Comparison of ENCODE assay signal across 12 cellular contexts in the genomic region with DNA sequence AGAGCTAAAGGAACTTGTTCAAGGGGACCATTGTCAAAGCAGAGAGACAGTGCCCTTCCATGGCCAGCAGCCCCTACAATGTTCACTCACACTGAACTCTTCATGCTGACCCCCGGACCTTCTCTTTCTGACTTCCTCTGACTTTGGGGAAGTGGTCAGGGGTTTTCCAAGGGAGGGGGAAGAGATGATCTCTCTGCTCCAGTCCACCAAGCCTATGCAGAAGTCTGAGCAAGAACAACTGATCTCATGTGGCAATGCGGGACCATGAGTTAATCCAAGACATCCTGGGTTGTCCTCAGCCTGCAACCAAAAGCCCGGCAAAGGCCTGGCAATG. TPM values are rescaled to one million over a fixed set of nuclear protein-coding genes. Genes with fewer than 3 reads are reported as not detected.
DNase-seq lines count a peak whose midpoint lies in the region; ATAC-seq, FAIRE-seq and TF ChIP-seq lines count a peak whose summit lies in the region.
"Had no signal": no experiment of that assay in that cellular context is flagged by ENCODE, and none has a peak within 500 bp of the region (broad histone marks: within the 10 kb centered on the region; RNA-seq: fewer than 3 reads in every experiment).

No MANE protein-coding gene starts in this region.

- SMC1A ChIA-PET in GM12878 (lab: Charles Lee; ENCODE audit: uncharacterized antibody, unreplicated experiment) = interaction anchor here (0.5 to 6.2 kb wide), 31 partner anchors 9 to 368 kb away, joined by 3 to 164 read pairs (median 4); partner anchors contain the start of genes GON4L, KHDC4, RXFP4 and SSR2

- no peaks in the 10 kb centered on the region for H4K20me1 ChIP-seq in GM12878 (ENCODE audit: control insufficient read depth, insufficient read depth)

- intact Hi-C loops in GM12878 (cut with micrococcal nuclease; ENCODE audit: unreplicated experiment) (loop anchor here (1.0 to 5.0 kb wide), 4 partner anchors 52 to 137 kb away; partner anchors contain the start of genes GON4L and SYT11), Caco-2 (cut with micrococcal nuclease; ENCODE audit: unreplicated experiment) (loop anchor here (1.0 kb wide), 3 partner anchors 24 to 56 kb away; partner anchors contain the start of gene KHDC4), A673 (cut with micrococcal nuclease; ENCODE audit: unreplicated experiment) (loop anchor here (1.0 kb wide), 1 partner anchor 52 kb away; no protein-coding TSS in a partner anchor)

- BruUV-seq in GM12878 (replicated peaks; lab: Mats Ljungman, UMichigan) = no TSS peak
- no TSS peak for BruUV-seq in Caco-2 (replicated peaks; lab: Mats Ljungman, UMichigan)
- BruUV-seq in A673 (replicated peaks; lab: Mats Ljungman, UMichigan) = no TSS peak

- no peaks in the 10 kb centered on the region for H3K9me3 Mint-ChIP-seq in natural killer cell treated with Interleukin-12 subunit alpha and Interleukin-12 subunit beta and Interleukin-15 and Interleukin-18, amount 100 ng/mL, for 72 hours
- no peaks in the 10 kb centered on the region for H3K9me3 Mint-ChIP-seq in Caco-2 (ENCODE audit: unreplicated experiment)
- H3K9me3 Mint-ChIP-seq in T-helper 2 cell treated with Interferon-gamma antibody and Interleukin-4, amounts not matched to agents 5 μg/mL and 100 μg/mL, for 36 hours = no peaks in the 10 kb centered on the region
- H3K9me3 Mint-ChIP-seq: activated CD4-positive, alpha-beta T cell treated with anti-CD3 and anti-CD28 coated beads, Interleukin-2, amount 10 ng/mL, durations not matched to agents 24 days and 14 days had no signal

- 2% methylated on average over 3 of the region's 3 CpGs for WGBS in GM12878 (ENCODE audit: insufficient coverage, insufficient replicate concordance, low lambda C conversion rate, missing lambda C conversion rate)

- CTCF ChIA-PET in GM12878 (lab: Yijun Ruan, JAX) (interaction anchor here (0.6 to 7.3 kb wide), 55 partner anchors 11 to 698 kb away, joined by 3 to 176 read pairs (median 4); partner anchors contain the start of genes ARHGEF2, KHDC4, LAMTOR2 and RXFP4), Caco-2 (lab: Charles Lee) (interaction anchor here (0.6 to 3.1 kb wide), 13 partner anchors 11 to 80 kb away, joined by 3 to 29 read pairs (median 5); partner anchors contain the start of gene ARHGEF2), A673 (lab: Charles Lee) (interaction anchor here (0.6 to 1.7 kb wide), 10 partner anchors 10 to 63 kb away, joined by 3 to 9 read pairs (median 3); partner anchors contain the start of genes ARHGEF2 and UBQLN4)

- H3K4me3 ChIP-seq in GM12878 (no peak overlapping the region), Caco-2 (ENCODE audit: low read depth, low read length) (no peak overlapping the region), A673 (ENCODE audit: low read depth, low read length, poor library complexity, severe bottlenecking) (no peak overlapping the region)

- TF ChIP-seq CTCF in GM12878 (IDR thresholded peaks at IDR 0.05 in 2 of 3, conservative IDR thresholded peaks at IDR 0.05 in 1 of 3; ENCODE audit: control insufficient read depth in 2 of 3, extremely low read depth in 1 of 3, insufficient read depth in 1 of 3, low read depth in 3 of 3, low read length in 3 of 3) (no peak), Caco-2 (IDR thresholded peaks at IDR 0.05; ENCODE audit: insufficient read depth in 1 of 2, low read depth in 1 of 2, low read length in 1 of 2, severe bottlenecking in 1 of 2, unreplicated experiment in 1 of 2) (no peak), A673 (conservative IDR thresholded peaks at IDR 0.05; ENCODE audit: low read depth, low read length) (no peak)

- RAD21 ChIA-PET in GM12878 (lab: Charles Lee; ENCODE audit: unreplicated experiment) = interaction anchor here (0.6 to 4.9 kb wide), 25 partner anchors 11 to 245 kb away, joined by 3 to 143 read pairs (median 4); partner anchors contain the start of genes ARHGEF2, KHDC4, RXFP4 and SSR2

- FAIRE-seq in GM12878 (lab: Jason Lieb, UNC) (peak; percentile 75), HTR-8/SVneo (lab: Jason Lieb, UNC) (no peak)
- FAIRE-seq: endometrium had no signal

- in situ Hi-C loops in KBM-7 (cut with MboI; ENCODE audit: low pct_unique_long_range_greater_than_20kb, low sequenced_read_pairs) (no loop called here), GM12878 (cut with MboI) (loop anchor here (5.0 kb wide), 1 partner anchor 53 kb away; no protein-coding TSS in a partner anchor)

- no peak for TF ChIP-seq POLR2A in GM12878 (IDR thresholded peaks at IDR 0.05; ENCODE audit: low read depth, low read length)

- no peaks in the 10 kb centered on the region for H3K79me2 ChIP-seq in GM12878 (ENCODE audit: control insufficient read depth, insufficient read depth, low read length)

- peak overlapping the region; percentile 14 to 33 for H3K27ac Mint-ChIP-seq in natural killer cell treated with Interleukin-12 subunit alpha and Interleukin-12 subunit beta and Interleukin-15 and Interleukin-18, amount 100 ng/mL, for 72 hours
- H3K27ac Mint-ChIP-seq in Caco-2 (ENCODE audit: unreplicated experiment) = no peak overlapping the region
- no peak overlapping the region for H3K27ac Mint-ChIP-seq in T-helper 2 cell treated with Interferon-gamma antibody and Interleukin-4, amounts not matched to agents 5 μg/mL and 100 μg/mL, for 36 hours
- H3K27ac Mint-ChIP-seq: activated CD4-positive, alpha-beta T cell treated with anti-CD3 and anti-CD28 coated beads, Interleukin-2, amount 10 ng/mL, durations not matched to agents 24 days and 14 days had no signal

- 0 out of 2 replicates have a peak overlapping the region, but pooled peaks have one; percentile 35 for H3K9ac ChIP-seq in GM12878 (ENCODE audit: control insufficient read depth, insufficient read depth, low read length)

- H3K4me1 Mint-ChIP-seq in natural killer cell treated with Interleukin-12 subunit alpha and Interleukin-12 subunit beta and Interleukin-15 and Interleukin-18, amount 100 ng/mL, for 72 hours (ENCODE audit: low read depth in 2 of 2) = peaks cover 16 to 24% of the 10 kb centered on the region in 2 donors
- peaks cover 7% of the 10 kb centered on the region for H3K4me1 Mint-ChIP-seq in Caco-2 (ENCODE audit: low read depth, unreplicated experiment)
- H3K4me1 Mint-ChIP-seq in T-helper 2 cell treated with Interferon-gamma antibody and Interleukin-4, amounts not matched to agents 5 μg/mL and 100 μg/mL, for 36 hours (ENCODE audit: low read depth) = peaks cover 11% of the 10 kb centered on the region

- TF ChIP-seq RAD21 in GM12878 (IDR thresholded peaks at IDR 0.05; ENCODE audit: insufficient read depth, low read depth, low read length) = no peak

- peak overlapping the region; percentile 40 for H3K4me2 ChIP-seq in GM12878 (ENCODE audit: control insufficient read depth, insufficient read depth)

- ATAC-seq in GM12878 = peak; percentile 74
- peak; percentile 16 to 37 for ATAC-seq in natural killer cell treated with Interleukin-12 subunit alpha and Interleukin-12 subunit beta and Interleukin-15 and Interleukin-18, amount 100 ng/mL, for 72 hours

- H3K9me3 ChIP-seq in GM12878 (replicated peaks; ENCODE audit: control insufficient read depth, insufficient read depth, low read length) = no peaks in the 10 kb centered on the region
- H3K9me3 ChIP-seq in Caco-2 = no peaks in the 10 kb centered on the region
- no peaks in the 10 kb centered on the region for H3K9me3 ChIP-seq in A673 (ENCODE audit: low read depth, low read length, poor library complexity, severe bottlenecking)
- H3K9me3 ChIP-seq: BE2C, tibial nerve had no signal

- DNase-seq in GDM1 (lab: John Stamatoyannopoulos, UW) = peak; percentile 18
- DNase-seq in KBM-7 = peak; percentile 44
- no peak for DNase-seq in GM12878 (ENCODE audit: low read depth, low spot score)
- no peak for DNase-seq in natural killer cell treated with Interleukin-12 subunit alpha and Interleukin-12 subunit beta and Interleukin-15 and Interleukin-18, amount 100 ng/mL, for 72 hours (ENCODE audit: low spot score)
- DNase-seq in Caco-2 = no peak
- DNase-seq in A673 (ENCODE audit: low spot score) = no peak
- no peak for DNase-seq in T-helper 2 cell treated with Interferon-gamma antibody and Interleukin-4, amounts not matched to agents 5 μg/mL and 100 μg/mL, for 36 hours (ENCODE audit: low spot score)
- no peak for DNase-seq in HTR-8/SVneo (ENCODE audit: insufficient read length, low spot score)

- H3K4me1 ChIP-seq in GM12878 (ENCODE audit: control insufficient read depth, insufficient read depth, low read length) (peaks cover 17% of the 10 kb centered on the region), Caco-2 (peaks cover 8% of the 10 kb centered on the region), A673 (ENCODE audit: insufficient read depth, low read length, poor library complexity, severe bottlenecking) (no peaks in the 10 kb centered on the region)
- H3K4me1 ChIP-seq: BE2C had no signal

- POLR2A ChIA-PET in GM12878 (lab: Charles Lee) (interaction anchor here (0.5 to 3.4 kb wide), 11 partner anchors 9 to 131 kb away, joined by 3 to 16 read pairs (median 4); partner anchors contain the start of genes ARHGEF2 and KHDC4), Caco-2 (lab: Charles Lee) (no interaction called here), A673 (lab: Charles Lee; ENCODE audit: low non-redundant PET) (no interaction called here)

- peak overlapping the region; percentile 40; the same call in 1 of the 2 replicates for H3K27ac ChIP-seq in GM12878 (ENCODE audit: control insufficient read depth, insufficient read depth)
- no peak overlapping the region for H3K27ac ChIP-seq in A673 (ENCODE audit: low read depth, low read length, poor library complexity, severe bottlenecking)

- no peak for TF ChIP-seq EP300 in GM12878 (IDR thresholded peaks at IDR 0.05; ENCODE audit: borderline replicate concordance in 1 of 2, control insufficient read depth in 1 of 2, low read depth in 2 of 2, low read length in 2 of 2)

- no peak overlapping the region for H3K4me3 Mint-ChIP-seq in natural killer cell treated with Interleukin-12 subunit alpha and Interleukin-12 subunit beta and Interleukin-15 and Interleukin-18, amount 100 ng/mL, for 72 hours
- H3K4me3 Mint-ChIP-seq in Caco-2 (ENCODE audit: unreplicated experiment) = no peak overlapping the region
- no peak overlapping the region for H3K4me3 Mint-ChIP-seq in T-helper 2 cell treated with Interferon-gamma antibody and Interleukin-4, amounts not matched to agents 5 μg/mL and 100 μg/mL, for 36 hours
- H3K4me3 Mint-ChIP-seq: activated CD4-positive, alpha-beta T cell treated with anti-CD3 and anti-CD28 coated beads, Interleukin-2, amount 10 ng/mL, durations not matched to agents 24 days and 14 days had no signal

- no peaks in the 10 kb centered on the region; a peak in 1 of 4 replicates for H3K36me3 ChIP-seq in GM12878 (ENCODE audit: control insufficient read depth in 2 of 2, insufficient read depth in 2 of 2, low read length in 1 of 2)
- no peaks in the 10 kb centered on the region for H3K36me3 ChIP-seq in Caco-2 (ENCODE audit: control insufficient read depth, insufficient read depth, low read length)
- H3K36me3 ChIP-seq in A673 (ENCODE audit: insufficient read depth, low read length, poor library complexity, severe bottlenecking) = no peaks in the 10 kb centered on the region
- H3K36me3 ChIP-seq: BE2C, tibial nerve had no signal

- no peaks in the 10 kb centered on the region for H3K27me3 Mint-ChIP-seq in natural killer cell treated with Interleukin-12 subunit alpha and Interleukin-12 subunit beta and Interleukin-15 and Interleukin-18, amount 100 ng/mL, for 72 hours
- H3K27me3 Mint-ChIP-seq in Caco-2 (ENCODE audit: insufficient read depth, unreplicated experiment) = no peaks in the 10 kb centered on the region
- H3K27me3 Mint-ChIP-seq in T-helper 2 cell treated with Interferon-gamma antibody and Interleukin-4, amounts not matched to agents 5 μg/mL and 100 μg/mL, for 36 hours (ENCODE audit: low read depth) = no peaks in the 10 kb centered on the region
- H3K27me3 Mint-ChIP-seq: activated CD4-positive, alpha-beta T cell treated with anti-CD3 and anti-CD28 coated beads, Interleukin-2, amount 10 ng/mL, durations not matched to agents 24 days and 14 days had no signal

- H3K27me3 ChIP-seq in GM12878 (replicated peaks in 1 of 2; ENCODE audit: control insufficient read depth in 2 of 2, insufficient read depth in 2 of 2, low read length in 1 of 2) = no peaks in the 10 kb centered on the region
- no peaks in the 10 kb centered on the region for H3K27me3 ChIP-seq in Caco-2 (replicated peaks; ENCODE audit: control insufficient read depth, insufficient read depth, low read length)
- H3K27me3 ChIP-seq in A673 (replicated peaks; ENCODE audit: insufficient read depth, low read depth, low read length, poor library complexity) = no peaks in the 10 kb centered on the region
- H3K27me3 ChIP-seq: BE2C, tibial nerve had no signal

- H2AFZ ChIP-seq in GM12878 (ENCODE audit: control insufficient read depth, low read depth, low read length) = peak overlapping the region; percentile 37

- H3K36me3 Mint-ChIP-seq in natural killer cell treated with Interleukin-12 subunit alpha and Interleukin-12 subunit beta and Interleukin-15 and Interleukin-18, amount 100 ng/mL, for 72 hours = no peaks in the 10 kb centered on the region
- H3K36me3 Mint-ChIP-seq in Caco-2 (ENCODE audit: insufficient read depth, unreplicated experiment) = no peaks in the 10 kb centered on the region
- H3K36me3 Mint-ChIP-seq in T-helper 2 cell treated with Interferon-gamma antibody and Interleukin-4, amounts not matched to agents 5 μg/mL and 100 μg/mL, for 36 hours (ENCODE audit: low read depth) = no peaks in the 10 kb centered on the region

RNA-seq across cellular contexts. Expression of gene ARHGEF2, which starts 11.6 kb away (rescaled TPM):
- total RNA-seq in GM12878 (2013; cell fraction: nucleolus; rRNA removed) = 184 and 208 TPM in 2 replicates
- total RNA-seq in GM12878 (2014; rRNA removed) (71.2 and 84.4 TPM in 2 replicates), GM12878 (2014; rRNA removed; fragmentation: Illumina TruSeq; extraction: Trizol) (40.4 and 44.9 TPM in 2 replicates), GM12878 (2021) (113 and 116 TPM in 2 replicates), Caco-2 (2022) (46.9 and 60.3 TPM in 2 replicates), A673 (2021) (148 and 161 TPM in 2 replicates)
- polyA plus RNA-seq in GM12878 (2011; ENCODE audit: low read depth) = 23.2 TPM
- polyA plus RNA-seq in GM12878 (2011; rRNA removed) (48.7 and 88.1 TPM in 2 replicates), GM12878 (2014; fragmentation: Illumina TruSeq; extraction: Trizol) (64.4 and 80.8 TPM in 2 replicates), GM12878 (2014; fragmentation: Nextera tagmentation; extraction: Ambion mirVana) (10 to 100 TPM in 1 of 2 experiments, 1 to 10 TPM in 1; 8.1 to 10.6 TPM), GM12878 (2014; rRNA removed) (87.0 and 89.9 TPM in 2 replicates), GM12878 (2016; fragmentation: Nextera tagmentation; extraction: Ambion mirVana) (10 to 100 TPM; 57.1 to 58.9 TPM)
- 48.3 and 60.5 TPM in 2 replicates for polyA plus RNA-seq in GM12878 (2011; cell fraction: cytosol; rRNA removed)
- polyA plus RNA-seq in GM12878 (2011; cell fraction: nucleus; rRNA removed) = 206 and 248 TPM in 2 replicates
- 53.2 and 56.8 TPM in 2 replicates for polyA plus RNA-seq in GM12878 (2012)
- 109 and 114 TPM in 2 replicates for polyA minus RNA-seq in GM12878 (2011; rRNA and poly(A)+ RNA removed)
- 29.7 and 31.8 TPM in 2 replicates for polyA minus RNA-seq in GM12878 (2011; cell fraction: cytosol; rRNA and poly(A)+ RNA removed)
- 67.3 and 125 TPM in 2 replicates for polyA minus RNA-seq in GM12878 (2011; cell fraction: nucleus; rRNA and poly(A)+ RNA removed)
- total RNA-seq in natural killer cell treated with Interleukin-12 subunit alpha and Interleukin-12 subunit beta and Interleukin-15 and Interleukin-18, amount 100 ng/mL, for 72 hours = 100 to 1,000 TPM; 205 to 234 TPM

RNA-seq across cellular contexts. Expression of gene SSR2, which starts 30.8 kb away (rescaled TPM):
- 117 and 134 TPM in 2 replicates for total RNA-seq in GM12878 (2013; cell fraction: nucleolus; rRNA removed)
- 304 and 309 TPM in 2 replicates for total RNA-seq in GM12878 (2014; rRNA removed)
- 253 and 257 TPM in 2 replicates for total RNA-seq in GM12878 (2014; rRNA removed; fragmentation: Illumina TruSeq; extraction: Trizol)
- total RNA-seq in GM12878 (2021) = 207 and 208 TPM in 2 replicates
- 419 TPM for polyA plus RNA-seq in GM12878 (2011; ENCODE audit: low read depth)
- 434 and 553 TPM in 2 replicates for polyA plus RNA-seq in GM12878 (2011; rRNA removed)
- polyA plus RNA-seq in GM12878 (2011; cell fraction: cytosol; rRNA removed) = 648 and 1,046 TPM in 2 replicates
- polyA plus RNA-seq in GM12878 (2011; cell fraction: nucleus; rRNA removed) = 186 and 215 TPM in 2 replicates
- polyA plus RNA-seq in GM12878 (2012) = 316 TPM in 2 replicates
- polyA plus RNA-seq in GM12878 (2014; fragmentation: Illumina TruSeq; extraction: Trizol) = 443 and 504 TPM in 2 replicates
- polyA plus RNA-seq in GM12878 (2014; fragmentation: Nextera tagmentation; extraction: Ambion mirVana) = 100 to 1,000 TPM; 395 to 407 TPM
- 300 and 320 TPM in 2 replicates for polyA plus RNA-seq in GM12878 (2014; rRNA removed)
- 100 to 1,000 TPM; 226 to 238 TPM for polyA plus RNA-seq in GM12878 (2016; fragmentation: Nextera tagmentation; extraction: Ambion mirVana)
- 366 and 382 TPM in 2 replicates for polyA minus RNA-seq in GM12878 (2011; rRNA and poly(A)+ RNA removed)
- polyA minus RNA-seq in GM12878 (2011; cell fraction: cytosol; rRNA and poly(A)+ RNA removed) = 76.2 and 86.9 TPM in 2 replicates
- polyA minus RNA-seq in GM12878 (2011; cell fraction: nucleus; rRNA and poly(A)+ RNA removed) = 32.3 and 40.9 TPM in 2 replicates
- total RNA-seq in natural killer cell treated with Interleukin-12 subunit alpha and Interleukin-12 subunit beta and Interleukin-15 and Interleukin-18, amount 100 ng/mL, for 72 hours = 100 to 1,000 TPM; 240 to 299 TPM
- total RNA-seq in Caco-2 (2022) = 198 and 203 TPM in 2 replicates
- 220 and 233 TPM in 2 replicates for total RNA-seq in A673 (2021)

RNA-seq across cellular contexts. Expression of gene RXFP4, which starts 48.5 kb away (rescaled TPM):
- 0.56 TPM in 1 of 2 replicates, not detected in the other for total RNA-seq in GM12878 (2013; cell fraction: nucleolus; rRNA removed)
- 0.40 TPM in 1 of 2 replicates, not detected in the other for total RNA-seq in GM12878 (2014; rRNA removed)
- not detected in 2 replicates for total RNA-seq in GM12878 (2014; rRNA removed; fragmentation: Illumina TruSeq; extraction: Trizol)
- total RNA-seq in GM12878 (2021) = not detected in 2 replicates
- polyA plus RNA-seq in GM12878 (2011; ENCODE audit: low read depth) = not detected
- polyA plus RNA-seq in GM12878 (2011; rRNA removed) = not detected in 2 replicates
- 0.04 and 0.05 TPM in 2 replicates for polyA plus RNA-seq in GM12878 (2011; cell fraction: cytosol; rRNA removed)
- polyA plus RNA-seq in GM12878 (2011; cell fraction: nucleus; rRNA removed) = 0.10 and 0.12 TPM in 2 replicates
- polyA plus RNA-seq in GM12878 (2012) = 0.11 and 0.12 TPM in 2 replicates
- not detected in 2 replicates for polyA plus RNA-seq in GM12878 (2014; fragmentation: Illumina TruSeq; extraction: Trizol)
- not detected for polyA plus RNA-seq in GM12878 (2014; fragmentation: Nextera tagmentation; extraction: Ambion mirVana)
- polyA plus RNA-seq in GM12878 (2014; rRNA removed) = 0.10 and 0.16 TPM in 2 replicates
- under 1 TPM in 1 of 2 experiments, not detected in 1; 0.39 TPM for polyA plus RNA-seq in GM12878 (2016; fragmentation: Nextera tagmentation; extraction: Ambion mirVana)
- 0.62 TPM in 1 of 2 replicates, not detected in the other for polyA minus RNA-seq in GM12878 (2011; rRNA and poly(A)+ RNA removed)
- polyA minus RNA-seq in GM12878 (2011; cell fraction: cytosol; rRNA and poly(A)+ RNA removed) = not detected in 2 replicates
- polyA minus RNA-seq in GM12878 (2011; cell fraction: nucleus; rRNA and poly(A)+ RNA removed) = 0.67 and 1.1 TPM in 2 replicates
- total RNA-seq in natural killer cell treated with Interleukin-12 subunit alpha and Interleukin-12 subunit beta and Interleukin-15 and Interleukin-18, amount 100 ng/mL, for 72 hours = not detected
- total RNA-seq in Caco-2 (2022) = not detected in 2 replicates
- not detected in 2 replicates for total RNA-seq in A673 (2021)
- total RNA-seq: activated CD4-positive, alpha-beta T cell treated with anti-CD3 and anti-CD28 coated beads, Interleukin-2, amount 10 ng/mL, durations not matched to agents 24 days and 14 days; tibial nerve had no signal

RNA-seq across cellular contexts. Expression of gene KHDC4, which starts 55.7 kb away (rescaled TPM):
- total RNA-seq in GM12878 (2013; cell fraction: nucleolus; rRNA removed) = 216 and 221 TPM in 2 replicates
- total RNA-seq in GM12878 (2014; rRNA removed) (40.8 and 42.1 TPM in 2 replicates), GM12878 (2014; rRNA removed; fragmentation: Illumina TruSeq; extraction: Trizol) (42.8 and 44.4 TPM in 2 replicates), GM12878 (2021) (40.5 and 41.1 TPM in 2 replicates), Caco-2 (2022) (68.5 and 72.9 TPM in 2 replicates), A673 (2021) (92.7 and 93.3 TPM in 2 replicates)
- polyA plus RNA-seq in GM12878 (2011; ENCODE audit: low read depth) = 33.9 TPM
- polyA plus RNA-seq in GM12878 (2011; rRNA removed) (109 and 120 TPM in 2 replicates), GM12878 (2014; fragmentation: Illumina TruSeq; extraction: Trizol) (47.8 and 62.4 TPM in 2 replicates), GM12878 (2014; fragmentation: Nextera tagmentation; extraction: Ambion mirVana) (10 to 100 TPM; 11.7 to 15.1 TPM), GM12878 (2014; rRNA removed) (58.2 and 70.5 TPM in 2 replicates), GM12878 (2016; fragmentation: Nextera tagmentation; extraction: Ambion mirVana) (10 to 100 TPM; 39.5 to 46.9 TPM)
- polyA plus RNA-seq in GM12878 (2011; cell fraction: cytosol; rRNA removed) = 83.7 and 84.8 TPM in 2 replicates
- 141 and 162 TPM in 2 replicates for polyA plus RNA-seq in GM12878 (2011; cell fraction: nucleus; rRNA removed)
- 33.4 and 38.1 TPM in 2 replicates for polyA plus RNA-seq in GM12878 (2012)
- polyA minus RNA-seq in GM12878 (2011; rRNA and poly(A)+ RNA removed) = 90.9 and 110 TPM in 2 replicates
- 37.3 and 41.2 TPM in 2 replicates for polyA minus RNA-seq in GM12878 (2011; cell fraction: cytosol; rRNA and poly(A)+ RNA removed)
- polyA minus RNA-seq in GM12878 (2011; cell fraction: nucleus; rRNA and poly(A)+ RNA removed) = 77.4 and 88.9 TPM in 2 replicates
- total RNA-seq in natural killer cell treated with Interleukin-12 subunit alpha and Interleukin-12 subunit beta and Interleukin-15 and Interleukin-18, amount 100 ng/mL, for 72 hours = 10 to 100 TPM; 47.6 to 96.0 TPM

Comparison
In these comparisons a context has a peak if more than half of its experiments do, and no peak if none do; other contexts are left out.
1. DNase-seq: peak in GDM1 (single experiment) and KBM-7 (single experiment); none in GM12878 (single experiment), natural killer cell treated with Interleukin-12 subunit alpha and Interleukin-12 subunit beta and Interleukin-15 and Interleukin-18, amount 100 ng/mL, for 72 hours (single experiment), Caco-2 (0 of 2), A673 (single experiment), T-helper 2 cell treated with Interferon-gamma antibody and Interleukin-4, amounts not matched to agents 5 μg/mL and 100 μg/mL, for 36 hours (single experiment) and HTR-8/SVneo (single experiment).
2. H3K27ac Mint-ChIP-seq: peak in natural killer cell treated with Interleukin-12 subunit alpha and Interleukin-12 subunit beta and Interleukin-15 and Interleukin-18, amount 100 ng/mL, for 72 hours (2 of 2); none in Caco-2 (single experiment) and T-helper 2 cell treated with Interferon-gamma antibody and Interleukin-4, amounts not matched to agents 5 μg/mL and 100 μg/mL, for 36 hours (single experiment).